8 cellular contexts compared by ENCODE assay signal in genomic region chr5:133296624-133297023, GRCh38.
"Had no signal": no experiment of that assay in that cellular context is flagged by ENCODE, and none has a peak within 500 bp of the region (broad histone marks: within the 10 kb centered on the region; RNA-seq: fewer than 3 reads in every experiment).

No MANE protein-coding gene starts in this region.

- H3K4me3 ChIP-seq: GM23338 had no signal

- H3K4me1 Mint-ChIP-seq: GM23338, IgD-negative memory B cell had no signal

- ATAC-seq: GM23338, HepG2 had no signal

- H3K27ac ChIP-seq: HL-60 had no signal

- H3K36me3 Mint-ChIP-seq: IgD-negative memory B cell had no signal

- DNase-seq: H9, HCEC 1CT, HFFc6, KBM-7 had no signal

- H3K27ac Mint-ChIP-seq: GM23338, H9, HFFc6, IgD-negative memory B cell had no signal

- H3K4me3 Mint-ChIP-seq: GM23338, H9, HFFc6, IgD-negative memory B cell had no signal
